16 cellular contexts compared by ENCODE assay signal in genomic region chr21:46421756-46422555, GRCh38.
"Had no signal": no experiment of that assay in that cellular context is flagged by ENCODE, and none has a peak within 500 bp of the region (broad histone marks: within the 10 kb centered on the region; RNA-seq: fewer than 3 reads in every experiment).

No MANE protein-coding gene starts in this region.

- H3K27me3 Mint-ChIP-seq: activated CD8-positive, alpha-beta memory T cell treated with anti-CD3 and anti-CD28 coated beads, Interleukin-2, amount 10 ng/mL, durations not matched to agents 7 days and 5 days; activated T-cell treated with anti-CD3 and anti-CD28 coated beads, Interleukin-2, amount 50 U/mL, for 24 hours had no signal

- H3K27ac ChIP-seq: esophagus squamous epithelium, ovary, skin epidermis, thyroid gland, uterus had no signal

- H3K36me3 ChIP-seq: ovary, uterus had no signal

- H3K27me3 ChIP-seq: esophagus squamous epithelium, ovary, thyroid gland, uterus had no signal

- H3K4me3 ChIP-seq: esophagus squamous epithelium, ovary, skin epidermis, thyroid gland, uterus had no signal

- H3K9me3 Mint-ChIP-seq: activated T-cell treated with anti-CD3 and anti-CD28 coated beads, Interleukin-2, amount 50 U/mL, for 24 hours; nephron progenitor cell had no signal

- H3K27ac Mint-ChIP-seq: activated CD8-positive, alpha-beta memory T cell treated with anti-CD3 and anti-CD28 coated beads, Interleukin-2, amount 10 ng/mL, durations not matched to agents 7 days and 5 days; activated T-cell treated with anti-CD3 and anti-CD28 coated beads, Interleukin-2, amount 50 U/mL, for 24 hours; nephron progenitor cell had no signal

- H3K4me3 Mint-ChIP-seq: activated CD8-positive, alpha-beta memory T cell treated with anti-CD3 and anti-CD28 coated beads, Interleukin-2, amount 10 ng/mL, durations not matched to agents 7 days and 5 days; activated T-cell treated with anti-CD3 and anti-CD28 coated beads, Interleukin-2, amount 50 U/mL, for 24 hours; nephron progenitor cell had no signal

- ATAC-seq: activated CD8-positive, alpha-beta memory T cell treated with anti-CD3 and anti-CD28 coated beads, Interleukin-2, amount 10 ng/mL, durations not matched to agents 7 days and 5 days; left lobe of liver had no signal

- H3K9me3 ChIP-seq: esophagus squamous epithelium, ovary, thyroid gland, uterus had no signal

- H3K4me1 ChIP-seq: esophagus squamous epithelium, thyroid gland, uterus had no signal

- DNase-seq: activated CD4-positive, CD25-positive, alpha-beta regulatory T cell; activated CD8-positive, alpha-beta memory T cell treated with anti-CD3 and anti-CD28 coated beads, Interleukin-2, amount 10 ng/mL, durations not matched to agents 7 days and 5 days; activated gamma-delta T cell treated with Interleukin-2 at 50 U/mL for 16 hours; activated T-cell treated with anti-CD3 and anti-CD28 coated beads, Interleukin-2, amount 50 U/mL, for 24 hours; esophagus squamous epithelium; foreskin fibroblast; glutamatergic neuron; mesenchymal stem cell; nephron progenitor cell; ovary; stimulated activated CD4-positive, alpha-beta T cell treated with anti-CD3 and anti-CD28 coated beads, Interleukin-4, amount 100 ng/mL, for 4 hours; T-helper 2 cell; thyroid gland; uterus had no signal
